1 cellular context compared by ENCODE assay signal in the genomic region with DNA sequence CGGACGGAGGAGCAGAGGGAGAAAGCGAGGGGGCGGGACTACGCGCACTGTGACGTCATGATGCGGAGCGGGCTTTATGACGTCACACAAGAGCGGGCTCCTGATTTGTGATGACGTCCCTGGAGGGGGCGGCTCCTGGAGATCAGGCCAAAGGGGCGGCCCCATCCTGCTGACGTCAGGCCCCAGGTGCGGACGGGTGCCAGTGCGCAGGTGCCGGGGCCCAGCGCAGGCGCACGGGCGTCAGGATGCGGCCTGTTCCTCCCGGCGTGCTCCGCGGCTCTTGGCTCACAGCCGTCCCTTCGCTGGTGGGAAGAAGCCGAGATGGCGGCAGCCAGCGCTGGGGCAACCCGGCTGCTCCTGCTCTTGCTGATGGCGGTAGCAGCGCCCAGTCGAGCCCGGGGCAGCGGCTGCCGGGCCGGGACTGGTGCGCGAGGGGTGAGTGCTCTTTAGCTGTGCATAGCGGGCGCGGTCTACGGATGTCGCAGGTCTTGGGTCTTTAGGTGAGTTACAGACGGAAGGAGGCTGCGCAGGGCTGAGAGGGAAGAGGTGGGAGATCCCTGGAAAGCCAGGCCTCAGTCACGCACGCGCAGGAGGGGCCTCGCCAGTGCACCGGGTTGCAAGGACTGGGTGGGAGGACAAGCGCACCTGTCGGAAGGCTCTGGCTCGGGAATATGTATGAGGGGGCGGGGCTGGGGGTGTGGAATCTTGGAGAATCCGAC.
TF ChIP-seq lines count a peak whose summit lies in the region.

Gene EMC10 (plus strand): TSS at position 284 of the 719 bp plus-strand sequence. CDS start 38 bp downstream, at position 322.
Gene GARIN5A (minus strand): TSS at position 625 of the 719 bp plus-strand sequence. CDS start 460 bp downstream, at position 165.

TF ChIP-seq in HepG2, 621 proteins besides CTCF, POLR2A, EP300 and RAD21:
- TF ChIP-seq ATF7 (IDR thresholded peaks at IDR 0.05) (peak; percentile 90), ATF7 (CRISPR knock-in tag; IDR thresholded peaks at IDR 0.05) (no peak), ZBTB33 (CRISPR knock-in tag; IDR thresholded peaks at IDR 0.05) (peak; percentile 11; the same call in 1 of the 2 replicates), IKZF4 (CRISPR knock-in tag; IDR thresholded peaks at IDR 0.05; ENCODE audit: borderline replicate concordance, low read depth, not compliant biosample characterization) (no peak), HOXA3 (CRISPR knock-in tag; IDR thresholded peaks at IDR 0.05) (peak; percentile 18; the same call in 1 of the 2 replicates), CREB1 (IDR thresholded peaks at IDR 0.05) (peak; percentile 97), CREB1 (CRISPR knock-in tag; IDR thresholded peaks at IDR 0.05) (no peak), MTERF4 (CRISPR knock-in tag; IDR thresholded peaks at IDR 0.05) (no peak), ZBTB21 (CRISPR knock-in tag; IDR thresholded peaks at IDR 0.05) (peak; percentile 67; the same call in 1 of the 2 replicates)
